26 cellular contexts compared by ENCODE assay signal in genomic region chr21:40194181-40194580, GRCh38.
"Had no signal": no experiment of that assay in that cellular context is flagged by ENCODE, and none has a peak within 500 bp of the region (broad histone marks: within the 10 kb centered on the region; RNA-seq: fewer than 3 reads in every experiment).

No MANE protein-coding gene starts in this region.

- H3K27ac Mint-ChIP-seq: naive thymus-derived CD8-positive, alpha-beta T cell; nephron; neural progenitor cell; stimulated activated memory B cell treated with anti-CD40 and anti-IgM and Interleukin-4, amounts not matched to agents 10 μg/mL and 1 μg/mL and 100 μg/mL, for 72 hours had no signal

- H3K4me1 Mint-ChIP-seq: naive thymus-derived CD8-positive, alpha-beta T cell; neural progenitor cell; stimulated activated memory B cell treated with anti-CD40 and anti-IgM and Interleukin-4, amounts not matched to agents 10 μg/mL and 1 μg/mL and 100 μg/mL, for 72 hours; stimulated activated naive CD8-positive, alpha-beta T cell treated with anti-CD3 and anti-CD28 coated beads, Interleukin-15, amount 100 ng/mL, for 72 hours had no signal

- DNase-seq: hippocampal formation; kidney glomerular epithelial cell; left colon; left lung; lower lobe of right lung; mammary epithelial cell; mesenchymal stem cell; naive thymus-derived CD8-positive, alpha-beta T cell; occipital lobe; right lobe of liver; stimulated activated CD4-positive, alpha-beta T cell treated with anti-CD3 and anti-CD28 coated beads, Interleukin-1b, Interleukin-23, amount 100 ng/mL, for 48 hours; stimulated activated CD4-positive, alpha-beta T cell treated with anti-CD3 and anti-CD28 coated beads, Interleukin-2, amount 100 ng/mL, for 48 hours; stimulated activated CD4-positive, alpha-beta T cell treated with anti-CD3 and anti-CD28 coated beads, Interleukin-4, amount 100 ng/mL, for 4 hours; stimulated activated CD8-positive, alpha-beta memory T cell treated with anti-CD3 and anti-CD28 coated beads, Interleukin-4, amount 100 ng/mL, for 48 hours; stimulated activated naive CD4-positive, alpha-beta T cell treated with Interleukin-2 at 50 U/mL for 16 hours; stimulated activated naive CD8-positive, alpha-beta T cell treated with anti-CD3 and anti-CD28 coated beads, Interleukin-15, amount 100 ng/mL, for 72 hours; substantia nigra; upper lobe of left lung had no signal

- H3K27me3 Mint-ChIP-seq: stimulated activated memory B cell treated with anti-CD40 and anti-IgM and Interleukin-4, amounts not matched to agents 10 μg/mL and 1 μg/mL and 100 μg/mL, for 72 hours; stimulated activated naive CD8-positive, alpha-beta T cell treated with anti-CD3 and anti-CD28 coated beads, Interleukin-15, amount 100 ng/mL, for 72 hours had no signal

- H3K27ac ChIP-seq: left lung, lower lobe of right lung, neural progenitor cell, neutrophil, parathyroid adenoma, right atrium auricular region, right lobe of liver, tibial nerve, upper lobe of left lung, vagina had no signal

- H3K36me3 Mint-ChIP-seq: neural progenitor cell; stimulated activated memory B cell treated with anti-CD40 and anti-IgM and Interleukin-4, amounts not matched to agents 10 μg/mL and 1 μg/mL and 100 μg/mL, for 72 hours had no signal

- ATAC-seq: left colon; left lung; lower lobe of right lung; naive thymus-derived CD8-positive, alpha-beta T cell; right lobe of liver; stimulated activated memory B cell treated with anti-CD40 and anti-IgM and Interleukin-4, amounts not matched to agents 10 μg/mL and 1 μg/mL and 100 μg/mL, for 72 hours; stimulated activated naive CD8-positive, alpha-beta T cell treated with anti-CD3 and anti-CD28 coated beads, Interleukin-15, amount 100 ng/mL, for 72 hours had no signal

- H3K4me3 Mint-ChIP-seq: naive thymus-derived CD8-positive, alpha-beta T cell; nephron; neural progenitor cell; stimulated activated memory B cell treated with anti-CD40 and anti-IgM and Interleukin-4, amounts not matched to agents 10 μg/mL and 1 μg/mL and 100 μg/mL, for 72 hours; stimulated activated naive CD8-positive, alpha-beta T cell treated with anti-CD3 and anti-CD28 coated beads, Interleukin-15, amount 100 ng/mL, for 72 hours had no signal
